Comparison of ENCODE assay signal across 19 cellular contexts in the genomic region with DNA sequence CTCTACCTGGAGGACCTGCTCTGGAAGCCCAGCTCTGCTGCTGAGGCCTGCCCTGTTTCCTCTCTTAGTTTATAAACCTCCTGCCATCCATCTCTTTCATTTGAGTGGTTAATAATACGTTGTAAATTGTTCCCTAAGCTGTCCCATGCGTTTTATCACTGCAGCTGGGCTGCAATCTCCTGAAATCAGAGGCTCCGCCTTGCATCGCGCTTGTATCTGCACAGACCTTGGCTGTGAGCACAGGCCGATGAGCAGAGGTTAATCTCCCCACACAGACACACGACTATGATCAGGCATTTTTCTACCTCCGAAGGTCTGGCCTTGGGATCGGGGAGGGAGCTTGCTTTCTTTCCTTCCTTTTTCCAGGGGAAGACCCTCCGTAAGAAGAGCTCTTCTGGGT.
DNase-seq lines count a peak whose midpoint lies in the region; ATAC-seq, FAIRE-seq and TF ChIP-seq lines count a peak whose summit lies in the region.
"Had no signal": no experiment of that assay in that cellular context is flagged by ENCODE, and none has a peak within 500 bp of the region (broad histone marks: within the 10 kb centered on the region; RNA-seq: fewer than 3 reads in every experiment).

No MANE protein-coding gene starts in this region.

- BruUV-seq in K562 (replicated peaks; lab: Mats Ljungman, UMichigan), result no TSS peak

- H3K27me3 Mint-ChIP-seq in GM23338 (ENCODE audit: insufficient read depth, low read depth, poor library complexity), result peaks cover 3% of the 10 kb centered on the region
- H3K27me3 Mint-ChIP-seq in nephron progenitor cell (ENCODE audit: low read depth, poor library complexity), result peaks cover 23% of the 10 kb centered on the region
- no peaks in the 10 kb centered on the region for H3K27me3 Mint-ChIP-seq in activated CD8-positive, alpha-beta T cell treated with anti-CD3 and anti-CD28 coated beads, Interleukin-2, amount 10 ng/mL, durations not matched to agents 7 days and 5 days (ENCODE audit: low read depth)
- H3K27me3 Mint-ChIP-seq: IgD-negative memory B cell had no signal

- no peaks in the 10 kb centered on the region for H3K9me3 ChIP-seq in K562 (replicated peaks; ENCODE audit: control insufficient read depth, insufficient read depth, low read depth, low read length)
- H3K9me3 ChIP-seq: BLaER1, Caco-2 had no signal

- H3K4me2 ChIP-seq in GM23338 (no peak overlapping the region), K562 (ENCODE audit: insufficient read depth, low read length) (no peak overlapping the region)
- H3K4me2 ChIP-seq: BLaER1 had no signal

- TF ChIP-seq EP300 in K562 (IDR thresholded peaks at IDR 0.05; ENCODE audit: low read length), result no peak

- H3K9me2 ChIP-seq in GM23338 (ENCODE audit: insufficient read depth), result 0 out of 2 replicates have a peak, but pooled peaks cover 4% of the 10 kb centered on the region

- H2AFZ ChIP-seq in GM23338, result 0 out of 2 replicates have a peak overlapping the region, but pooled peaks have one; percentile 28
- H2AFZ ChIP-seq in K562 (ENCODE audit: low read depth, low read length), result no peak overlapping the region

- H3K27ac ChIP-seq in GM23338 (ENCODE audit: low read depth), result no peak overlapping the region
- no peak overlapping the region for H3K27ac ChIP-seq in K562 (ENCODE audit: extremely low read depth, low read depth, low read length)
- H3K27ac ChIP-seq: 22Rv1, BLaER1 had no signal

- H3K4me3 ChIP-seq in GM23338 (no peak overlapping the region), K562 (no peak overlapping the region)
- H3K4me3 ChIP-seq: BLaER1 had no signal

- CTCF ChIA-PET in K562 (lab: Yijun Ruan, JAX; ENCODE audit: low intra/inter-chr PET ratio), result no interaction called here
- CTCF ChIA-PET in activated CD8-positive, alpha-beta T cell treated with anti-CD3 and anti-CD28 coated beads, Interleukin-2, amount 10 ng/mL, durations not matched to agents 7 days and 5 days (lab: Charles Lee), result no interaction called here

- FAIRE-seq in K562 (lab: Jason Lieb, UNC), result no peak
- FAIRE-seq: GM12892, GM19239 had no signal

- H3K36me3 ChIP-seq in GM23338 (ENCODE audit: insufficient read depth), result no peaks in the 10 kb centered on the region
- no peaks in the 10 kb centered on the region for H3K36me3 ChIP-seq in K562 (ENCODE audit: control insufficient read depth, insufficient read depth, low read length)
- H3K36me3 ChIP-seq: BLaER1 had no signal

- peaks cover 4% of the 10 kb centered on the region; the same call in 2 of the 3 replicates for H3K4me1 Mint-ChIP-seq in GM23338
- peaks cover 10% of the 10 kb centered on the region for H3K4me1 Mint-ChIP-seq in nephron progenitor cell
- H3K4me1 Mint-ChIP-seq in activated CD8-positive, alpha-beta T cell treated with anti-CD3 and anti-CD28 coated beads, Interleukin-2, amount 10 ng/mL, durations not matched to agents 7 days and 5 days (ENCODE audit: low read depth), result no peaks in the 10 kb centered on the region
- H3K4me1 Mint-ChIP-seq: CD8-positive, alpha-beta memory T cell; IgD-negative memory B cell had no signal

- ATAC-seq in GM23338 (no peak), K562 (peak; percentile 69)
- no peak for ATAC-seq in activated CD8-positive, alpha-beta T cell treated with anti-CD3 and anti-CD28 coated beads, Interleukin-2, amount 10 ng/mL, durations not matched to agents 7 days and 5 days

- H3K4me3 Mint-ChIP-seq in GM23338, result no peak overlapping the region
- no peak overlapping the region for H3K4me3 Mint-ChIP-seq in nephron progenitor cell
- H3K4me3 Mint-ChIP-seq in activated CD8-positive, alpha-beta T cell treated with anti-CD3 and anti-CD28 coated beads, Interleukin-2, amount 10 ng/mL, durations not matched to agents 7 days and 5 days, result no peak overlapping the region
- H3K4me3 Mint-ChIP-seq: CD8-positive, alpha-beta memory T cell; IgD-negative memory B cell had no signal

- POLR2A ChIA-PET in K562 (lab: Yijun Ruan, JAX), result interaction anchor here (0.6 kb wide), 1 partner anchor 550 kb away, joined by 5 read pairs; no protein-coding TSS in a partner anchor
- POLR2A ChIA-PET in activated CD8-positive, alpha-beta T cell treated with anti-CD3 and anti-CD28 coated beads, Interleukin-2, amount 10 ng/mL, durations not matched to agents 7 days and 5 days (lab: Charles Lee), result no interaction called here

- no peak overlapping the region for H3K9ac ChIP-seq in K562 (ENCODE audit: insufficient read depth in 1 of 2, low read depth in 2 of 2, low read length in 2 of 2)
- H3K9ac ChIP-seq: BLaER1 had no signal

- H3K79me2 ChIP-seq in GM23338 (replicated peaks; ENCODE audit: insufficient read depth) (no peaks in the 10 kb centered on the region), K562 (ENCODE audit: control insufficient read depth, insufficient read depth, low read length) (no peaks in the 10 kb centered on the region)

- no peaks in the 10 kb centered on the region for H3K27me3 ChIP-seq in GM23338 (ENCODE audit: insufficient read depth)
- H3K27me3 ChIP-seq in K562 (ENCODE audit: control insufficient read depth in 2 of 2, insufficient read depth in 2 of 2, low read length in 2 of 2), result peaks cover 13 to 29% of the 10 kb centered on the region in 2 experiments
- H3K27me3 ChIP-seq: BLaER1 had no signal

- no peak for TF ChIP-seq CTCF in GM23338 (conservative IDR thresholded peaks at IDR 0.05; ENCODE audit: low read depth in 2 of 2)
- no peak for TF ChIP-seq CTCF in K562 (IDR thresholded peaks at IDR 0.05 in 2 of 3, conservative IDR thresholded peaks at IDR 0.05 in 1 of 3; ENCODE audit: insufficient read depth in 2 of 3, low read depth in 1 of 3, low read length in 3 of 3)
- TF ChIP-seq CTCF in nephron progenitor cell (IDR thresholded peaks at IDR 0.05), result no peak

- in situ Hi-C loops in K562 (cut with MboI), result no loop called here

- peaks cover 2% of the 10 kb centered on the region; the same call in 2 of the 3 replicates for H3K36me3 Mint-ChIP-seq in GM23338 (ENCODE audit: low read depth)
- H3K36me3 Mint-ChIP-seq in nephron progenitor cell (ENCODE audit: low read depth), result no peaks in the 10 kb centered on the region
- H3K36me3 Mint-ChIP-seq in activated CD8-positive, alpha-beta T cell treated with anti-CD3 and anti-CD28 coated beads, Interleukin-2, amount 10 ng/mL, durations not matched to agents 7 days and 5 days (ENCODE audit: low read depth), result no peaks in the 10 kb centered on the region
- H3K36me3 Mint-ChIP-seq: CD8-positive, alpha-beta memory T cell had no signal

- no peak for TF ChIP-seq RAD21 in K562 (CRISPR knock-in tag; conservative IDR thresholded peaks at IDR 0.05 in 1 of 2, IDR thresholded peaks at IDR 0.05 in 1 of 2)

- DNase-seq in NCI-H1436 (lab: John Stamatoyannopoulos, UW) (peak; percentile 28), NCI-H1436 treated with DMSO at 0.1 percent for 48 hours (lab: John Stamatoyannopoulos, UW) (no peak), GM23338 (ENCODE audit: low spot score) (no peak), K562 (ENCODE audit: extremely low read depth in 1 of 4, low spot score in 3 of 4) (peak in 1 of 4 experiments; percentile 12), nephron progenitor cell (no peak), germinal center (ENCODE audit: low spot score) (no peak)
- no peak for DNase-seq in stimulated activated CD4-positive, alpha-beta T cell treated with anti-CD3 and anti-CD28 coated beads, Interleukin-2, amount 100 ng/mL, for 48 hours
- no peak for DNase-seq in activated CD8-positive, alpha-beta T cell treated with anti-CD3 and anti-CD28 coated beads, Interleukin-2, amount 10 ng/mL, durations not matched to agents 7 days and 5 days
- DNase-seq: AML-193; Caco-2; CD8-positive, alpha-beta memory T cell; DND-41; GDM1; HCEC 1CT had no signal

- H3F3A ChIP-seq in GM23338 (replicated peaks; ENCODE audit: low read depth), result no peaks in the 10 kb centered on the region

- no peaks in the 10 kb centered on the region for H4K20me1 ChIP-seq in GM23338 (replicated peaks; ENCODE audit: insufficient read depth)
- no peaks in the 10 kb centered on the region for H4K20me1 ChIP-seq in K562 (replicated peaks; ENCODE audit: control insufficient read depth, insufficient read depth, low read length)
- H4K20me1 ChIP-seq: BLaER1 had no signal

- H3K9me3 Mint-ChIP-seq in GM23338, result peaks cover 4% of the 10 kb centered on the region
- H3K9me3 Mint-ChIP-seq in nephron progenitor cell, result no peaks in the 10 kb centered on the region
- no peaks in the 10 kb centered on the region for H3K9me3 Mint-ChIP-seq in activated CD8-positive, alpha-beta T cell treated with anti-CD3 and anti-CD28 coated beads, Interleukin-2, amount 10 ng/mL, durations not matched to agents 7 days and 5 days (ENCODE audit: insufficient read depth)

- 0% methylated on average over 6 of the region's 10 CpGs for WGBS in K562 (ENCODE audit: insufficient coverage, low coverage, missing lambda C conversion rate)

- no peaks in the 10 kb centered on the region for H3K4me1 ChIP-seq in GM23338 (ENCODE audit: insufficient read depth)
- H3K4me1 ChIP-seq in K562 (replicated peaks in 1 of 2; ENCODE audit: control insufficient read depth in 2 of 2, insufficient read depth in 2 of 2, low read length in 2 of 2), result no peaks in the 10 kb centered on the region
- H3K4me1 ChIP-seq: BLaER1, Caco-2 had no signal

- no peak overlapping the region for H3K27ac Mint-ChIP-seq in GM23338
- peak overlapping the region; percentile 18 for H3K27ac Mint-ChIP-seq in nephron progenitor cell
- H3K27ac Mint-ChIP-seq in activated CD8-positive, alpha-beta T cell treated with anti-CD3 and anti-CD28 coated beads, Interleukin-2, amount 10 ng/mL, durations not matched to agents 7 days and 5 days, result no peak overlapping the region
- H3K27ac Mint-ChIP-seq: CD8-positive, alpha-beta memory T cell; IgD-negative memory B cell had no signal

- H3K9me1 ChIP-seq in K562 (ENCODE audit: control insufficient read depth, insufficient read depth, low read length), result no peaks in the 10 kb centered on the region

- no peak for TF ChIP-seq POLR2A in K562 (conservative IDR thresholded peaks at IDR 0.05)

- intact Hi-C loops in K562 (cut with micrococcal nuclease), result no loop called here

TF ChIP-seq in GM23338, 12 proteins besides CTCF, POLR2A, EP300 and RAD21 (continues in another document):
- TF ChIP-seq NANOG (IDR thresholded peaks at IDR 0.05; ENCODE audit: borderline replicate concordance), result no peak
- no peak for TF ChIP-seq EZH2phosphoT487 (IDR thresholded peaks at IDR 0.05; ENCODE audit: unreplicated experiment)

TF ChIP-seq in K562, 482 proteins besides CTCF, POLR2A, EP300 and RAD21 (continues in another document):
- peak in 1 of 2 experiments; percentile 57; a peak in 1 of 4 replicates for TF ChIP-seq RCOR1 (IDR thresholded peaks at IDR 0.05; ENCODE audit: borderline replicate concordance in 1 of 2, low read depth in 2 of 2, low read length in 2 of 2)
- TF ChIP-seq TGIF2 (CRISPR knock-in tag; IDR thresholded peaks at IDR 0.05), result no peak
- TF ChIP-seq TAL1 (IDR thresholded peaks at IDR 0.05), result peak; percentile 69; the same call in 1 of the 2 replicates
- TF ChIP-seq TEAD4 (IDR thresholded peaks at IDR 0.05; ENCODE audit: low read length), result peak; percentile 47; the same call in 1 of the 2 replicates
- no peak for TF ChIP-seq TEAD4 (CRISPR knock-in tag; IDR thresholded peaks at IDR 0.05; ENCODE audit: borderline replicate concordance)
